Comparison of ENCODE assay signal across 25 cellular contexts in the genomic region with DNA sequence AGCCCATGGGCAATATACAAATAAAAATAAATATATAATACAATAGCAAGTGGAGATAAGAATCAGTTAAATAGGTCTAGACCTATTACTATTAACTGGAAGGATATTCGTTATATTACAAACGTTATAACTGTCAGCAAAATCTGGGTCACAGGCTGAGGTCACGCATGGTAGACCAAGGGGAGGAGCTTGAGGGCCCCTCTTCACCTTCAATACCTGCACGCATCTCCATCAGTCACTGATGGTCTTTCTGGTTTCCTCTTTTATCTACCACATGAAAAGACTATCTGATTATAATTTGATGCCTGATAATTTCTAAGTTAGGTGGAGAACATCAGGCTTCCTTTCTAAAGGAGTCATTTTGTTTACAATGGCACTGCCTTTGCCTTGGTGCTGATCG.
"Had no signal": no experiment of that assay in that cellular context is flagged by ENCODE, and none has a peak within 500 bp of the region (broad histone marks: within the 10 kb centered on the region; RNA-seq: fewer than 3 reads in every experiment).

No MANE protein-coding gene starts in this region.

- H3K4me2 ChIP-seq: PC-9 had no signal

- DNase-seq: activated CD4-positive, alpha-beta T cell treated with anti-CD3 and anti-CD28 coated beads, Interleukin-2, amount 10 ng/mL, durations not matched to agents 24 days and 14 days; activated CD4-positive, alpha-beta T cell treated with anti-CD3 and anti-CD28 coated beads, Interleukin-2, amount 50 U/mL, for 48 hours; activated CD8-positive, alpha-beta T cell treated with anti-CD3 and anti-CD28 coated beads, Interleukin-2, amount 10 ng/mL, durations not matched to agents 7 days and 5 days; activated naive CD4-positive, alpha-beta T cell treated with anti-CD3 and anti-CD28 coated beads, Interleukin-2, amount 10 ng/mL, durations not matched to agents 7 days and 5 days; activated naive CD8-positive, alpha-beta T cell treated with anti-CD3 and anti-CD28 coated beads, Interleukin-2, amount 50 U/mL, for 24 hours; activated T-cell treated with anti-CD3 and anti-CD28 coated beads, Interleukin-2, amount 50 U/mL, for 24 hours; anterior cingulate cortex; NCI-H1105; NCI-H1417 treated with DMSO at 0.1 percent for 48 hours; NCI-H1930; NCI-H2081 treated with DMSO at 0.1 percent for 48 hours; NCI-H2171; NCI-H510A; NCI-H526; NCI-H748 treated with DMSO at 0.1 percent for 48 hours; PC-9; SIG-M5; T-helper 1 cell had no signal

- ATAC-seq: activated CD8-positive, alpha-beta T cell treated with anti-CD3 and anti-CD28 coated beads, Interleukin-2, amount 10 ng/mL, durations not matched to agents 7 days and 5 days; activated naive CD8-positive, alpha-beta T cell treated with anti-CD3 and anti-CD28 coated beads, Interleukin-2, amount 50 U/mL, for 24 hours; K562; Right ventricle myocardium inferior; SK-N-SH treated with all-trans-retinoic acid at 6 μM for 48 hours had no signal

- H2AFZ ChIP-seq: PC-9 had no signal

- FAIRE-seq: bronchial epithelial cell, K562, RCC 7860, TTC549 had no signal

- H3K27ac ChIP-seq: PC-9, RWPE1 had no signal

- H3K4me3 ChIP-seq: K562, PC-9 had no signal
